ENCODE assay signal across 9 cellular contexts in the genomic region with DNA sequence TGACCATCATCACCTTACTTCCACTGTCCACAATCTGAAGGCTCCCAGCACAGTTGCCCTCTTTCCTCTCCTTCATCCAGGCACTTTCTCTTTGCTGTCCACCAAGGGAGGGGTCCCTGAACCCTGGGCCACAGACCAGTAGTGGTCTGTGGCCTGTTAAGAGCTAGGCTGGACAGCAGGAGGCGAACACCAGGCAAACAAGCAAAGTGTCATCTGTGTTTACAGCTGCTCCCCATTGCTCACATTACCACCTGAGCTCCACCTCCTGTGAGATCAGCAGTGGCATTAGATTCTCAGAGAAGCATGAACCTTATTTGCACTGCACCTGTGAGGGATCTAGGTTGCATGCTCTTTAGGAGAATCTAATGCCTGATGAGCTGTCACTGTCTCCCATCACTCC.
"Had no signal": no experiment of that assay in that cellular context is flagged by ENCODE, and none has a peak within 500 bp of the region (broad histone marks: within the 10 kb centered on the region; RNA-seq: fewer than 3 reads in every experiment).

No MANE protein-coding gene starts in this region.

- H3K4me1 ChIP-seq: gastroesophageal sphincter, left ventricle myocardium inferior had no signal

- ATAC-seq: gastroesophageal sphincter had no signal

- H3K4me3 ChIP-seq: gastroesophageal sphincter, left ventricle myocardium inferior, ovary, upper lobe of left lung had no signal

- H3K27me3 ChIP-seq: gastroesophageal sphincter, ovary, upper lobe of left lung had no signal

- H3K36me3 ChIP-seq: gastroesophageal sphincter, left ventricle myocardium inferior, ovary, upper lobe of left lung had no signal

- DNase-seq: activated CD4-positive, alpha-beta T cell treated with anti-CD3 and anti-CD28 coated beads for 48 hours; activated naive CD4-positive, alpha-beta T cell treated with anti-CD3 and anti-CD28 coated beads for 36 hours; kidney; left ventricle myocardium inferior; ovary; stimulated activated CD4-positive, alpha-beta T cell treated with anti-CD3 and anti-CD28 coated beads, Interleukin-12 subunit alpha, Interleukin-12 subunit beta, amount 100 ng/mL, for 4 hours; stimulated activated CD4-positive, alpha-beta T cell treated with anti-CD3 and anti-CD28 coated beads, Interleukin-2, amount 100 ng/mL, for 48 hours; upper lobe of left lung had no signal

- H3K27ac ChIP-seq: gastroesophageal sphincter, left ventricle myocardium inferior, ovary, upper lobe of left lung had no signal

- H3K9me3 ChIP-seq: gastroesophageal sphincter, left ventricle myocardium inferior, ovary, upper lobe of left lung had no signal
